Comparison of ENCODE assay signal across 1 cellular context in the genomic region with DNA sequence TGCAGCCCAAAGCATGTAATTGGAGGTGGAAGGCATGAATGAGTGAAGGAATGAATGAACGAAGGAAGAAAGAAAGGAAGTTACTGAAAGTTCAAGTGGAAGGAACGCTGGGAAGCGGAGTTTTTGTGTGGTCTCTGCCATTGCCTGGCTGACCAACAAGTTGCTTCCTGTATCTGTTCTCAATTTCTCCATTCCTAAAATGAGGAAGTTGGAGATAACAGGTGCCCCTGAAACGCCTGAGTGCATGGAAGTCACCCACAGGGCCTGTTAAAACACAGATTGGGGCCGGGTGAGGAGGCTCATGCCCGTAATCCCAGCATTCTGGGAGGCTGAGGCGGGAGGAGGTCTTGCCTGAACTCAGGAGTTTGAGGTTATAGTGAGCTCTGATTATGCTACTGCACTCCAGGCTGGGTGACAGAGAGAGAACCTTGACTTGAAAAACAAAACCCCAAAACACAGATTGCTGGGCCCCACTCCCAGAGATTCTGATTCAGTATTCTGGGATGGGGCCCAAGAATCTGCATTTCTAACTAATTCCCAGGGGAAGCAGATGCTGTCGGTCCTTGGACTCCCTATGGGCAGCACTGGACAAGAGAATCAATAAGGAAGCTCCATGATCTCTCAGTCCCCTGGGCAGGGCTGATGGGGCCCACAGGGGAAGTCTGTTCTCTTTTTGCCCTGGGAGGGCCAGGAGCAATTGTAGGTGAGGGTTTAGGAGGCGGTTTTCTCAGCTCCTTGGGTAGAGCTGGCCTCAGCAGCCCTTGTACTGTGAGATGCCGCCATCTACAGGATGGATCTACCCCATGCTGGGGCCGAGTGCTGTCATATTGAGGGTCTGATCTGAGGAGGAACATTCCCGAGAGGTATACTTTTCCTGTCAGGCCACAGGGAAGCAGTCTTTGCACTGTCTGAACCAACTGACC.
TF ChIP-seq lines count a peak whose summit lies in the region.

No MANE protein-coding gene starts in this region.

TF ChIP-seq in HepG2, 621 proteins besides CTCF, POLR2A, EP300 and RAD21 (continued from another document):
- TF ChIP-seq ZNF331 (CRISPR knock-in tag; IDR thresholded peaks at IDR 0.05) (peak; percentile 49; the same call in 1 of the 2 replicates), ZNF280D (CRISPR knock-in tag; IDR thresholded peaks at IDR 0.05) (no peak), FOXC1 (CRISPR knock-in tag; IDR thresholded peaks at IDR 0.05; ENCODE audit: borderline replicate concordance) (peak; percentile 56; the same call in 1 of the 2 replicates), GATAD2A (CRISPR knock-in tag; IDR thresholded peaks at IDR 0.05) (0 out of 2 replicates have a peak, but pooled peaks have one; percentile 50), NFKB2 (CRISPR knock-in tag; IDR thresholded peaks at IDR 0.05; ENCODE audit: borderline replicate concordance) (no peak), ZNF768 (CRISPR knock-in tag; IDR thresholded peaks at IDR 0.05) (no peak), POGZ (CRISPR knock-in tag; IDR thresholded peaks at IDR 0.05) (no peak), SP5 (CRISPR knock-in tag; IDR thresholded peaks at IDR 0.05; ENCODE audit: borderline replicate concordance, low read depth) (no peak), CENPX (CRISPR knock-in tag; IDR thresholded peaks at IDR 0.05) (no peak), FIP1L1 (IDR thresholded peaks at IDR 0.05; ENCODE audit: borderline replicate concordance, insufficient read depth, low read depth, low read length) (no peak), PTBP1 (IDR thresholded peaks at IDR 0.05; ENCODE audit: low read depth, low read length, poor library complexity, severe bottlenecking) (no peak), TBX2 (CRISPR knock-in tag; IDR thresholded peaks at IDR 0.05; ENCODE audit: borderline replicate concordance) (peak; percentile 22; the same call in 1 of the 2 replicates)
- TF ChIP-seq, protein P1, sequence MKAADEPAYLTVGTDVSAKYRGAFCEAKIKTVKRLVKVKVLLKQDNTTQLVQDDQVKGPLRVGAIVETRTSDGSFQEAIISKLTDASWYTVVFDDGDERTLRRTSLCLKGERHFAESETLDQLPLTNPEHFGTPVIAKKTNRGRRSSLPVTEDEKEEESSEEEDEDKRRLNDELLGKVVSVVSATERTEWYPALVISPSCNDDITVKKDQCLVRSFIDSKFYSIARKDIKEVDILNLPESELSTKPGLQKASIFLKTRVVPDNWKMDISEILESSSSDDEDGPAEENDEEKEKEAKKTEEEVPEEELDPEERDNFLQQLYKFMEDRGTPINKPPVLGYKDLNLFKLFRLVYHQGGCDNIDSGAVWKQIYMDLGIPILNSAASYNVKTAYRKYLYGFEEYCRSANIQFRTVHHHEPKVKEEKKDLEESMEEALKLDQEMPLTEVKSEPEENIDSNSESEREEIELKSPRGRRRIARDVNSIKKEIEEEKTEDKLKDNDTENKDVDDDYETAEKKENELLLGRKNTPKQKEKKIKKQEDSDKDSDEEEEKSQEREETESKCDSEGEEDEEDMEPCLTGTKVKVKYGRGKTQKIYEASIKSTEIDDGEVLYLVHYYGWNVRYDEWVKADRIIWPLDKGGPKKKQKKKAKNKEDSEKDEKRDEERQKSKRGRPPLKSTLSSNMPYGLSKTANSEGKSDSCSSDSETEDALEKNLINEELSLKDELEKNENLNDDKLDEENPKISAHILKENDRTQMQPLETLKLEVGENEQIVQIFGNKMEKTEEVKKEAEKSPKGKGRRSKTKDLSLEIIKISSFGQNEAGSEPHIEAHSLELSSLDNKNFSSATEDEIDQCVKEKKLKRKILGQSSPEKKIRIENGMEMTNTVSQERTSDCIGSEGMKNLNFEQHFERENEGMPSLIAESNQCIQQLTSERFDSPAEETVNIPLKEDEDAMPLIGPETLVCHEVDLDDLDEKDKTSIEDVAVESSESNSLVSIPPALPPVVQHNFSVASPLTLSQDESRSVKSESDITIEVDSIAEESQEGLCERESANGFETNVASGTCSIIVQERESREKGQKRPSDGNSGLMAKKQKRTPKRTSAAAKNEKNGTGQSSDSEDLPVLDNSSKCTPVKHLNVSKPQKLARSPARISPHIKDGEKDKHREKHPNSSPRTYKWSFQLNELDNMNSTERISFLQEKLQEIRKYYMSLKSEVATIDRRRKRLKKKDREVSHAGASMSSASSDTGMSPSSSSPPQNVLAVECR (CRISPR knock-in tag; IDR thresholded peaks at IDR 0.05; ENCODE audit: borderline replicate concordance): peak; percentile 21; the same call in 1 of the 2 replicates
- TF ChIP-seq, protein P2, sequence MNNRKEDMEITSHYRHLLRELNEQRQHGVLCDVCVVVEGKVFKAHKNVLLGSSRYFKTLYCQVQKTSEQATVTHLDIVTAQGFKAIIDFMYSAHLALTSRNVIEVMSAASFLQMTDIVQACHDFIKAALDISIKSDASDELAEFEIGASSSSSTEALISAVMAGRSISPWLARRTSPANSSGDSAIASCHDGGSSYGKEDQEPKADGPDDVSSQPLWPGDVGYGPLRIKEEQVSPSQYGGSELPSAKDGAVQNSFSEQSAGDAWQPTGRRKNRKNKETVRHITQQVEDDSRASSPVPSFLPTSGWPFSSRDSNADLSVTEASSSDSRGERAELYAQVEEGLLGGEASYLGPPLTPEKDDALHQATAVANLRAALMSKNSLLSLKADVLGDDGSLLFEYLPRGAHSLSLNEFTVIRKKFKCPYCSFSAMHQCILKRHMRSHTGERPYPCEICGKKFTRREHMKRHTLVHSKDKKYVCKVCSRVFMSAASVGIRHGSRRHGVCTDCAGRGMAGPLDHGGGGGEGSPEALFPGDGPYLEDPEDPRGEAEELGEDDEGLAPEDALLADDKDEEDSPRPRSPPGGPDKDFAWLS (CRISPR knock-in tag; IDR thresholded peaks at IDR 0.05; ENCODE audit: borderline replicate concordance): no peak
